ENCODE assay signal across 2 cellular contexts in genomic region chr12:110556705-110557104, GRCh38.
TF ChIP-seq lines count a peak whose summit lies in the region.

No MANE protein-coding gene starts in this region.

TF ChIP-seq in IMR-90, 13 proteins besides CTCF, POLR2A, EP300 and RAD21:
- TF ChIP-seq USF2 (IDR thresholded peaks at IDR 0.05; ENCODE audit: low read depth, low read length) (no peak), ELK1 (IDR thresholded peaks at IDR 0.05; ENCODE audit: borderline replicate concordance, low read depth, low read length) (no peak), CHD1 (IDR thresholded peaks at IDR 0.05; ENCODE audit: low read depth, low read length) (no peak), MAZ (IDR thresholded peaks at IDR 0.05; ENCODE audit: borderline replicate concordance, low read depth, low read length) (no peak), MAFK (IDR thresholded peaks at IDR 0.05; ENCODE audit: low read depth, low read length) (no peak), MXI1 (IDR thresholded peaks at IDR 0.05; ENCODE audit: borderline replicate concordance, low read depth, low read length) (no peak), NFE2L2 (IDR thresholded peaks at IDR 0.05; ENCODE audit: low read depth, low read length) (no peak), RFX5 (IDR thresholded peaks at IDR 0.05; ENCODE audit: low read depth, low read length) (no peak), BHLHE40 (IDR thresholded peaks at IDR 0.05; ENCODE audit: low read depth, low read length) (no peak)

TF ChIP-seq in GM12878, 131 proteins besides CTCF, POLR2A, EP300 and RAD21:
- TF ChIP-seq TCF7 (IDR thresholded peaks at IDR 0.05; ENCODE audit: borderline replicate concordance): no peak
- TF ChIP-seq SMAD1 (IDR thresholded peaks at IDR 0.05; ENCODE audit: low read depth, partially characterized antibody): no peak
- no peak for TF ChIP-seq WRNIP1 (IDR thresholded peaks at IDR 0.05; ENCODE audit: borderline replicate concordance, low read depth, low read length)
- no peak for TF ChIP-seq ZZZ3 (IDR thresholded peaks at IDR 0.05; ENCODE audit: control insufficient read depth, insufficient read length, low read depth)
- TF ChIP-seq CHD2 (IDR thresholded peaks at IDR 0.05; ENCODE audit: borderline replicate concordance, low read depth, low read length): no peak
- TF ChIP-seq MYC (IDR thresholded peaks at IDR 0.05; ENCODE audit: insufficient read depth, insufficient read length, insufficient replicate concordance, low read length, severe bottlenecking): no peak
- no peak for TF ChIP-seq NR2C1 (IDR thresholded peaks at IDR 0.05)
- no peak for TF ChIP-seq BRCA1 (IDR thresholded peaks at IDR 0.05; ENCODE audit: low read depth, low read length)
